In the genomic region with DNA sequence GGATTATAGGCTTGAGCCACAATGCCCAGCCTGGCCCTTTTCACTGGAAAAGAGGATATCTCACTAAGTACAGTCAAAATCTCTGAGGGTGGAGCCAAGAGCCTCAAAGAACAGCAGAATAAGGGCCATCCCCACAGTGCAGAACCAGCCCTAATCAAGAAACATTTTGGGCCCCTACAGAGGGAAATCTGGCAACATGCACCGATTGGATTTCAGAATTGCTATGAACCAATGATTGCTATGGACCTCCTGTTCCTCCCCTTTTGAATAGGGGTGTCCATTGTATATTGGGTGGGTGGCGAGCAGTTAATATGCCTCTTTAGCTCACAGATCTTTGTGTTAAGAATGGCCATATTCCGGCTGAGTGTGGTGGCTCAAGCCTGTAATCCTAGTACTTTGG, we compare ENCODE assay signal across 1 cellular context.
TF ChIP-seq lines count a peak whose summit lies in the region.

No MANE protein-coding gene starts in this region.

TF ChIP-seq in K562, 482 proteins besides CTCF, POLR2A, EP300 and RAD21 (continued from another document):
- no peak for TF ChIP-seq AFF4 (CRISPR knock-in tag; IDR thresholded peaks at IDR 0.05)
- no peak for TF ChIP-seq ZNF79 (CRISPR knock-in tag; IDR thresholded peaks at IDR 0.05; ENCODE audit: low read depth)
- TF ChIP-seq STAT6 (CRISPR knock-in tag; IDR thresholded peaks at IDR 0.05): no peak
- no peak for TF ChIP-seq GTF2A2 (tag; IDR thresholded peaks at IDR 0.05)
